In genomic region chr3:186849392-186849975, GRCh38 we compare ENCODE assay signal across 9 cellular contexts. TPM values are rescaled to one million over a fixed set of nuclear protein-coding genes. Genes with fewer than 3 reads are reported as not detected.
A peak's percentile ranks its signal among the peaks of the same experiment; 100 is the strongest.
DNase-seq lines count a peak whose midpoint lies in the region; ATAC-seq and TF ChIP-seq lines count a peak whose summit lies in the region.
"Had no signal": no experiment of that assay in that cellular context is flagged by ENCODE, and none has a peak within 500 bp of the region (broad histone marks: within the 10 kb centered on the region; RNA-seq: fewer than 3 reads in every experiment).

No MANE protein-coding gene starts in this region.

- no peaks in the 10 kb centered on the region for H3K4me1 Mint-ChIP-seq in neural crest cell

- TF ChIP-seq CTCF in neural crest cell (conservative IDR thresholded peaks at IDR 0.05), result peak; percentile 63

- no peaks in the 10 kb centered on the region for H3K9me3 Mint-ChIP-seq in neural crest cell
- H3K9me3 Mint-ChIP-seq: stimulated activated naive CD8-positive, alpha-beta T cell treated with anti-CD3 and anti-CD28 coated beads, Interleukin-15, Interleukin-2, amounts not matched to agents 100 ng/mL and 50 ng/mL, for 24 hours had no signal

- ATAC-seq in HG03108 (IDR thresholded peaks at IDR 0.05; ENCODE audit: unreplicated experiment) (peak; percentile 75), HG03045 (IDR thresholded peaks at IDR 0.05; ENCODE audit: unreplicated experiment) (no peak)

- no peak overlapping the region for H3K4me3 Mint-ChIP-seq in neural crest cell
- H3K4me3 Mint-ChIP-seq: stimulated activated naive CD8-positive, alpha-beta T cell treated with anti-CD3 and anti-CD28 coated beads, Interleukin-15, Interleukin-2, amounts not matched to agents 100 ng/mL and 50 ng/mL, for 24 hours had no signal

- no peaks in the 10 kb centered on the region for H3K36me3 Mint-ChIP-seq in neural crest cell (ENCODE audit: low read depth)

- DNase-seq in 8988T (peak; percentile 52), GM03348 (ENCODE audit: low spot score) (peak; percentile 14), NCI-H748 treated with DMSO at 0.1 percent for 48 hours (lab: John Stamatoyannopoulos, UW) (peak; percentile 4), dermis microvascular lymphatic vessel endothelial cell (ENCODE audit: low read depth in 2 of 2) (peak; percentile 56 to 72), neural crest cell (ENCODE audit: low read depth, low spot score) (no peak), amniotic stem cell (lab: John Stamatoyannopoulos, UW) (no peak)

- H3K27me3 Mint-ChIP-seq in neural crest cell (ENCODE audit: low read depth), result peaks cover 19% of the 10 kb centered on the region

- H3K27ac Mint-ChIP-seq in neural crest cell (ENCODE audit: unreplicated experiment), result no peak overlapping the region
- H3K27ac Mint-ChIP-seq: stimulated activated naive CD8-positive, alpha-beta T cell treated with anti-CD3 and anti-CD28 coated beads, Interleukin-15, Interleukin-2, amounts not matched to agents 100 ng/mL and 50 ng/mL, for 24 hours had no signal

RNA-seq across cellular contexts. Expression of gene ADIPOQ, which starts 7.0 kb away (rescaled TPM):
- not detected in 2 replicates for total RNA-seq in dermis microvascular lymphatic vessel endothelial cell
- not detected in 2 replicates for total RNA-seq in neural crest cell

RNA-seq across cellular contexts. Expression of gene RFC4, which starts 43.2 kb away (rescaled TPM):
- total RNA-seq in dermis microvascular lymphatic vessel endothelial cell (12.5 and 22.1 TPM in 2 replicates), neural crest cell (105 and 107 TPM in 2 replicates)

Comparison
In these comparisons a context has a peak if more than half of its experiments do, and no peak if none do; other contexts are left out.
1. DNase-seq: peak in 8988T (single experiment), GM03348 (single experiment), NCI-H748 treated with DMSO at 0.1 percent for 48 hours (single experiment) and dermis microvascular lymphatic vessel endothelial cell (2 of 2); none in neural crest cell (single experiment) and amniotic stem cell (single experiment).